13 cellular contexts compared by ENCODE assay signal in genomic region chr22:25024895-25025294, GRCh38.
"Had no signal": no experiment of that assay in that cellular context is flagged by ENCODE, and none has a peak within 500 bp of the region (broad histone marks: within the 10 kb centered on the region; RNA-seq: fewer than 3 reads in every experiment).

No MANE protein-coding gene starts in this region.

- H3K9me3 ChIP-seq: ascending aorta, gastroesophageal sphincter, prostate gland, transverse colon had no signal

- H3K27me3 ChIP-seq: ascending aorta, gastroesophageal sphincter, transverse colon had no signal

- ATAC-seq: gastroesophageal sphincter, natural killer cell had no signal

- H3K36me3 ChIP-seq: ascending aorta, prostate gland, transverse colon had no signal

- H3K4me1 ChIP-seq: ascending aorta had no signal

- H3K4me3 ChIP-seq: ascending aorta, gastroesophageal sphincter, lung, prostate gland, transverse colon had no signal

- DNase-seq: activated gamma-delta T cell; activated T-cell treated with anti-CD3 and anti-CD28 coated beads, Interleukin-2, amount 50 U/mL, for 48 hours; cortex of kidney; effector memory CD4-positive, alpha-beta T cell; kidney glomerular epithelial cell; natural killer cell; occipital lobe; stimulated activated CD4-positive, alpha-beta T cell treated with anti-CD3 and anti-CD28 coated beads, Interleukin-4, amount 100 ng/mL, for 24 hours; transverse colon had no signal
